ENCODE assay signal across 10 cellular contexts in the genomic region with DNA sequence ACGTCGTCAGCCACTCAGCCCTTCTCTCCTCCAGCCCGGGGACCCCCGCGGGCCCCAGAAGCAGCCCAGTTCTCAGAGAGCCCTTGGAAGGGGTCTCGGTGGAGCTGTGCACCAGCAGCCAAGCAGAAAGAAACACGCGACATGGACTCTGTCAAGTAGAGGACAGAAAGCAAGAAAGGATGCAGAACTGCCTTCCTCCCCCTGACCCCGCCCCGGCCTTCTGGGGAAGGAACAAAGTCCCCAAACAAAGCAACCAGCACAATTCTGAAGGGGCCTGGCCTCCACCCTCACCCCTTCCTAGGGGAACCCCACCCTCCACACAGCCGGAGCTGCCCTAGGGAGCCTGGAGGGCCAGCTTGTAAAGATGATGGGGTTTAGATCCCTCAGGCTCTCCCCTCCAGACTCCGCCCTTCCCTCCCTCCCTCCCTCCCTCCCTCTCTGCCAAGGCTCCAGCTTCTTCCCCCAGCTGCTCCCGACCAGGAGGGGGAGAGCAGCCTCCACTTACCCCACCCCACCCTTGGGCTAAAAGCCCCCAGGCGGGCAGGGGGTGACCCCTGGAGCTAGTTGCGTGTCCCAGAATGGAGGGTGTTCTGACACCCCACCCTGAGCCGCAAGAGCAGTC. TPM values are rescaled to one million over a fixed set of nuclear protein-coding genes. Genes with fewer than 3 reads are reported as not detected.
DNase-seq lines count a peak whose midpoint lies in the region; ATAC-seq, FAIRE-seq and TF ChIP-seq lines count a peak whose summit lies in the region.
"Had no signal": no experiment of that assay in that cellular context is flagged by ENCODE, and none has a peak within 500 bp of the region (broad histone marks: within the 10 kb centered on the region; RNA-seq: fewer than 3 reads in every experiment).

No MANE protein-coding gene starts in this region.

- H3K9me3 ChIP-seq in Loucy (ENCODE audit: insufficient read depth, low read depth, low read length) (no peaks in the 10 kb centered on the region), H1 (ENCODE audit: insufficient read depth in 2 of 2, low read depth in 1 of 2, low read length in 1 of 2) (no peaks in the 10 kb centered on the region), sigmoid colon (no peaks in the 10 kb centered on the region)
- H3K9me3 ChIP-seq: SJCRH30 had no signal

- no peak overlapping the region for H3K14ac ChIP-seq in H1 (ENCODE audit: insufficient read length)

- H3K27ac ChIP-seq in H1 (ENCODE audit: low read depth, low read length) (no peak overlapping the region), sigmoid colon (peak overlapping the region; percentile 81 to 95 (median 86))
- H3K27ac ChIP-seq: SJCRH30 had no signal

- H3K79me2 ChIP-seq in Loucy (ENCODE audit: insufficient read depth, low read length) (peaks cover 49% of the 10 kb centered on the region), H1 (ENCODE audit: control insufficient read depth in 1 of 2, insufficient read depth in 2 of 2, low read length in 2 of 2) (no peaks in the 10 kb centered on the region)

- peaks cover 43% of the 10 kb centered on the region for H4K20me1 ChIP-seq in Loucy (ENCODE audit: insufficient read depth, low read length, poor library complexity, severe bottlenecking)
- peaks cover 2 to 6% of the 10 kb centered on the region in 2 experiments for H4K20me1 ChIP-seq in H1 (replicated peaks in 1 of 2; ENCODE audit: control insufficient read depth in 1 of 2, insufficient read depth in 2 of 2, low read length in 2 of 2)

- H3K56ac ChIP-seq in H1 (replicated peaks; ENCODE audit: insufficient read length, low read depth, low read length), result no peak overlapping the region

- H4K5ac ChIP-seq in H1 (ENCODE audit: insufficient read length, low read depth, low read length), result no peak overlapping the region

- no peak overlapping the region for H2AK5ac ChIP-seq in H1 (ENCODE audit: low read depth, low read length)

- H3K79me1 ChIP-seq in H1 (ENCODE audit: low read depth, low read length), result no peaks in the 10 kb centered on the region

- H3K23me2 ChIP-seq in H1 (ENCODE audit: low read depth, low read length), result peaks cover 3% of the 10 kb centered on the region; the same call in 1 of the 2 replicates

- H3K4me2 ChIP-seq in Loucy (ENCODE audit: low read depth, low read length, poor library complexity, severe bottlenecking), result peak overlapping the region; percentile 77
- H3K4me2 ChIP-seq in H1 (ENCODE audit: insufficient read depth in 1 of 2, low read depth in 2 of 2, low read length in 2 of 2), result peak overlapping the region; percentile 79 to 85

- WGBS in H1 (ENCODE audit: extremely low coverage in 1 of 2, insufficient coverage in 1 of 2, insufficient read length in 1 of 2, insufficient replicate concordance in 2 of 2, low coverage in 1 of 2, low lambda C conversion rate in 2 of 2, missing lambda C conversion rate in 1 of 2), 2 experiments, result 12% methylated on average over 11 of the region's 16 CpGs; no CpG with 5 or more reads in 1 of the 2 experiments
- WGBS in sigmoid colon, 2 donors, result 42 to 64% methylated on average over 16 of the region's 16 CpGs

- H3K4me3 ChIP-seq in Loucy (ENCODE audit: low read length, poor library complexity, severe bottlenecking) (peak overlapping the region; percentile 94), H1 (ENCODE audit: extremely low read depth in 1 of 4, insufficient read depth in 2 of 4, low read depth in 3 of 4, low read length in 4 of 4) (peak overlapping the region; percentile 39 to 58 (median 46); a peak in 6 of 8 replicates), sigmoid colon (peak overlapping the region in 1 of 4 donors; percentile 50)
- H3K4me3 ChIP-seq: SJCRH30 had no signal

- no peak for TF ChIP-seq EP300 in H1 (IDR thresholded peaks at IDR 0.05; ENCODE audit: borderline replicate concordance in 1 of 2, low read depth in 2 of 2, low read length in 2 of 2)
- no peak for TF ChIP-seq EP300 in sigmoid colon (IDR thresholded peaks at IDR 0.05)

- no peak overlapping the region for H2BK15ac ChIP-seq in H1 (ENCODE audit: low read length)

- peak overlapping the region; percentile 41 for H4K91ac ChIP-seq in H1 (replicated peaks; ENCODE audit: insufficient read length, low read length)

- peaks cover 27% of the 10 kb centered on the region for H3F3A ChIP-seq in Loucy (ENCODE audit: low read depth)

- DNase-seq in NCI-H2227 (lab: John Stamatoyannopoulos, UW; ENCODE audit: unreplicated experiment) (peak; percentile 21), NCI-H2227 treated with DMSO at 0.1 percent for 48 hours (lab: John Stamatoyannopoulos, UW) (no peak), H1 (ENCODE audit: low read depth in 1 of 2, low spot score in 2 of 2) (peak in 1 of 2 experiments; percentile 86), sigmoid colon (no peak), NCI-H1436 treated with DMSO at 0.1 percent for 48 hours (lab: John Stamatoyannopoulos, UW) (no peak), NCI-H187 (lab: John Stamatoyannopoulos, UW) (no peak)
- DNase-seq: HFFc6, SJCRH30 had no signal

- POLR2A ChIA-PET in H1 (lab: Charles Lee; ENCODE audit: partially characterized antibody), result interaction anchor here (0.8 to 3.8 kb wide), 20 partner anchors 10 to 161 kb away, joined by 3 to 15 read pairs (median 5); partner anchors contain the start of gene FARSA

- H2AFZ ChIP-seq in Loucy (ENCODE audit: low read length) (no peak overlapping the region), H1 (ENCODE audit: low read length) (no peak overlapping the region; the same call in 1 of the 2 replicates)

- H2BK5ac ChIP-seq in H1 (ENCODE audit: low read depth, low read length), result no peak overlapping the region; the same call in 1 of the 2 replicates

- H4K8ac ChIP-seq in H1 (ENCODE audit: extremely low read depth, insufficient read depth, low read length), result no peak overlapping the region

- CTCF ChIA-PET in H1 (lab: Charles Lee; ENCODE audit: partially characterized antibody), result interaction anchor here (1.0 to 48.8 kb wide), 23 partner anchors 9 to 954 kb away, joined by 3 to 1145 read pairs (median 18); partner anchors contain the start of gene DAND5

- TF ChIP-seq CTCF in Loucy (conservative IDR thresholded peaks at IDR 0.05; ENCODE audit: low read length), result no peak
- no peak for TF ChIP-seq CTCF in H1 (IDR thresholded peaks at IDR 0.05; ENCODE audit: control extremely low read depth in 1 of 3, insufficient read depth in 1 of 3, low read depth in 1 of 3, low read length in 3 of 3)
- TF ChIP-seq CTCF in sigmoid colon (IDR thresholded peaks at IDR 0.05), result no peak

- H2BK20ac ChIP-seq in H1 (ENCODE audit: low read length), result no peak overlapping the region

- H3K9ac ChIP-seq in Loucy (ENCODE audit: low read depth, low read length, poor library complexity, severe bottlenecking), result peak overlapping the region; percentile 100
- H3K9ac ChIP-seq in H1 (replicated peaks in 1 of 4; ENCODE audit: extremely low read depth in 1 of 4, low read depth in 3 of 4, low read length in 3 of 4), result no peak overlapping the region

- H2BK12ac ChIP-seq in H1 (ENCODE audit: low read depth, low read length), result no peak overlapping the region

- H3K27me3 ChIP-seq in Loucy (ENCODE audit: insufficient read depth, low read length, poor library complexity, severe bottlenecking) (peaks cover 18% of the 10 kb centered on the region), H1 (replicated peaks in 1 of 4; ENCODE audit: control insufficient read depth in 3 of 4, extremely low read depth in 1 of 4, insufficient read depth in 3 of 4, low read length in 3 of 4) (peaks cover 21 to 84% (median 59%) of the 10 kb centered on the region in 4 experiments), sigmoid colon (no peaks in the 10 kb centered on the region)
- H3K27me3 ChIP-seq: SJCRH30 had no signal

- intact Hi-C loops in sigmoid colon (cut with DNase I), result loop anchor here (1.0 kb wide), 1 partner anchor 117 kb away; no protein-coding TSS in a partner anchor

- no peak for FAIRE-seq in H1 (lab: Jason Lieb, UNC)

- H3K18ac ChIP-seq in H1 (ENCODE audit: extremely low read depth, low read length), result peak overlapping the region; percentile 68

- H3K36me3 ChIP-seq in Loucy (ENCODE audit: insufficient read depth, low read length) (peaks cover 14% of the 10 kb centered on the region), H1 (ENCODE audit: control insufficient read depth in 2 of 4, insufficient read depth in 4 of 4, low read length in 3 of 4) (no peaks in the 10 kb centered on the region), sigmoid colon (peaks cover 0 to 24% (median 5%) of the 10 kb centered on the region in 4 donors)

- no peaks in the 10 kb centered on the region for H3K9me2 ChIP-seq in Loucy (replicated peaks; ENCODE audit: low read depth, low read length)

- H3K23ac ChIP-seq in H1 (ENCODE audit: insufficient read length), result no peak overlapping the region

- peaks cover 20% of the 10 kb centered on the region for H3K4me1 ChIP-seq in Loucy (ENCODE audit: insufficient read depth, low read length, poor library complexity, severe bottlenecking)
- peaks cover 0 to 22% (median 17%) of the 10 kb centered on the region in 4 experiments; a peak in 5 of 7 replicates for H3K4me1 ChIP-seq in H1 (replicated peaks in 1 of 4; ENCODE audit: control insufficient read depth in 3 of 4, insufficient read depth in 4 of 4, low read length in 3 of 4)
- peaks cover 0 to 95% (median 89%) of the 10 kb centered on the region in 4 donors for H3K4me1 ChIP-seq in sigmoid colon

- TF ChIP-seq POLR2A in H1 (IDR thresholded peaks at IDR 0.05; ENCODE audit: control extremely low read depth in 1 of 2, low read depth in 2 of 2, low read length in 2 of 2), result no peak
- no peak for TF ChIP-seq POLR2A in sigmoid colon (IDR thresholded peaks at IDR 0.05)

- no peak for ATAC-seq in HG03175 (IDR thresholded peaks at IDR 0.05; ENCODE audit: unreplicated experiment)

- H2BK120ac ChIP-seq in H1 (replicated peaks; ENCODE audit: low read depth, low read length), result no peak overlapping the region

- TF ChIP-seq RAD21 in H1 (IDR thresholded peaks at IDR 0.05 in 1 of 2, conservative IDR thresholded peaks at IDR 0.05 in 1 of 2; ENCODE audit: low read depth in 2 of 2, low read length in 2 of 2), result no peak

- no peak overlapping the region for H3K4ac ChIP-seq in H1 (replicated peaks; ENCODE audit: insufficient read length, low read depth, low read length)

RNA-seq across cellular contexts. Expression of gene LYL1, which starts 7.8 kb away (rescaled TPM):
- 0.58 and 0.65 TPM in 2 replicates for total RNA-seq in H1 (2021; fragmentation: NEBNext Ultra II Directional; extraction: Animal tissue kit (Norgen Biotek cat#: 25700))
- polyA plus RNA-seq in H1 (2011; rRNA removed), result 0.76 and 1.0 TPM in 2 replicates
- 0.62 TPM for polyA plus RNA-seq in H1 (2011; cell fraction: cytosol; rRNA removed)
- 0.78 TPM for polyA plus RNA-seq in H1 (2011; cell fraction: nucleus; rRNA removed)
- 0.23 to 0.67 TPM (median 0.39 TPM) in 4 replicates for polyA plus RNA-seq in H1 (2012, experiment 1 of 2)
- 0.26 TPM for polyA plus RNA-seq in H1 (2012, experiment 2 of 2)
- 0.65 TPM for polyA plus RNA-seq in H1 (2013, experiment 1 of 2)
- 0.52 TPM for polyA plus RNA-seq in H1 (2013, experiment 2 of 2)
- polyA minus RNA-seq in H1 (2011; rRNA and poly(A)+ RNA removed), result 0.10 TPM in 1 of 2 replicates, not detected in the other
- polyA minus RNA-seq in H1 (2011; cell fraction: cytosol; rRNA and poly(A)+ RNA removed), result 1.2 TPM
- polyA minus RNA-seq in H1 (2011; cell fraction: nucleus; rRNA and poly(A)+ RNA removed), result 0.40 TPM
- total RNA-seq in sigmoid colon, result 10 to 100 TPM; 13.0 to 17.8 (median 15.2) TPM
- polyA plus RNA-seq in sigmoid colon, result 10 to 100 TPM in 1 of 3 donors, 1 to 10 TPM in 2; 3.0 to 18.4 (median 3.7) TPM

RNA-seq across cellular contexts. Expression of gene TRMT1, which starts 21.7 kb away (rescaled TPM):
- total RNA-seq in H1 (2021; fragmentation: NEBNext Ultra II Directional; extraction: Animal tissue kit (Norgen Biotek cat#: 25700)), result 96.6 and 99.3 TPM in 2 replicates
- polyA plus RNA-seq in H1 (2011; rRNA removed) (77.4 and 118 TPM in 2 replicates), sigmoid colon (10 to 100 TPM in 2 of 3 donors, 1 to 10 TPM in 1; 6.7 to 48.6 (median 10.2) TPM)
- polyA plus RNA-seq in H1 (2011; cell fraction: cytosol; rRNA removed), result 94.9 TPM
- 298 TPM for polyA plus RNA-seq in H1 (2011; cell fraction: nucleus; rRNA removed)
- polyA plus RNA-seq in H1 (2012, experiment 1 of 2), result 66.0 to 95.2 TPM (median 84.7 TPM) in 4 replicates
- 75.5 TPM for polyA plus RNA-seq in H1 (2012, experiment 2 of 2)
- polyA plus RNA-seq in H1 (2013, experiment 1 of 2), result 69.1 TPM
- polyA plus RNA-seq in H1 (2013, experiment 2 of 2), result 65.4 TPM
- 38.6 and 46.1 TPM in 2 replicates for polyA minus RNA-seq in H1 (2011; rRNA and poly(A)+ RNA removed)
- polyA minus RNA-seq in H1 (2011; cell fraction: cytosol; rRNA and poly(A)+ RNA removed), result 52.8 TPM
- polyA minus RNA-seq in H1 (2011; cell fraction: nucleus; rRNA and poly(A)+ RNA removed), result 64.4 TPM
- 10 to 100 TPM; 17.4 to 25.8 (median 21.9) TPM for total RNA-seq in sigmoid colon

RNA-seq across cellular contexts. Expression of gene NACC1, which starts 23.2 kb away (rescaled TPM):
- total RNA-seq in H1 (2021; fragmentation: NEBNext Ultra II Directional; extraction: Animal tissue kit (Norgen Biotek cat#: 25700)), result 226 and 234 TPM in 2 replicates
- polyA plus RNA-seq in H1 (2011; rRNA removed), result 301 and 541 TPM in 2 replicates
- polyA plus RNA-seq in H1 (2011; cell fraction: cytosol; rRNA removed), result 204 TPM
- 367 TPM for polyA plus RNA-seq in H1 (2011; cell fraction: nucleus; rRNA removed)
- polyA plus RNA-seq in H1 (2012, experiment 1 of 2), result 72.2 to 138 TPM (median 120 TPM) in 4 replicates
- 144 TPM for polyA plus RNA-seq in H1 (2012, experiment 2 of 2)
- polyA plus RNA-seq in H1 (2013, experiment 1 of 2), result 169 TPM
- polyA plus RNA-seq in H1 (2013, experiment 2 of 2), result 186 TPM
- polyA minus RNA-seq in H1 (2011; rRNA and poly(A)+ RNA removed), result 150 and 197 TPM in 2 replicates
- 187 TPM for polyA minus RNA-seq in H1 (2011; cell fraction: cytosol; rRNA and poly(A)+ RNA removed)
- 126 TPM for polyA minus RNA-seq in H1 (2011; cell fraction: nucleus; rRNA and poly(A)+ RNA removed)
- 10 to 100 TPM in 3 of 4 donors, 1 to 10 TPM in 1; 8.1 to 20.5 (median 17.3) TPM for total RNA-seq in sigmoid colon
- 10 to 100 TPM; 15.0 to 67.2 (median 26.4) TPM for polyA plus RNA-seq in sigmoid colon

RNA-seq across cellular contexts. Expression of gene STX10, which starts 55.3 kb away (rescaled TPM):
- total RNA-seq in H1 (2021; fragmentation: NEBNext Ultra II Directional; extraction: Animal tissue kit (Norgen Biotek cat#: 25700)), result 50.8 and 53.0 TPM in 2 replicates
- polyA plus RNA-seq in H1 (2011; rRNA removed) (80.1 and 86.8 TPM in 2 replicates), sigmoid colon (100 to 1,000 TPM in 1 of 3 donors, 10 to 100 TPM in 2; 63.1 to 127 (median 64.0) TPM)
- 88.9 TPM for polyA plus RNA-seq in H1 (2011; cell fraction: cytosol; rRNA removed)
- 146 TPM for polyA plus RNA-seq in H1 (2011; cell fraction: nucleus; rRNA removed)
- polyA plus RNA-seq in H1 (2012, experiment 1 of 2), result 58.8 to 94.1 TPM (median 80.2 TPM) in 4 replicates
- 81.1 TPM for polyA plus RNA-seq in H1 (2012, experiment 2 of 2)
- 48.9 TPM for polyA plus RNA-seq in H1 (2013, experiment 1 of 2)
- 49.5 TPM for polyA plus RNA-seq in H1 (2013, experiment 2 of 2)
- 44.8 and 47.0 TPM in 2 replicates for polyA minus RNA-seq in H1 (2011; rRNA and poly(A)+ RNA removed)
- 40.2 TPM for polyA minus RNA-seq in H1 (2011; cell fraction: cytosol; rRNA and poly(A)+ RNA removed)
- polyA minus RNA-seq in H1 (2011; cell fraction: nucleus; rRNA and poly(A)+ RNA removed), result 36.6 TPM
- total RNA-seq in sigmoid colon, result 10 to 100 TPM; 65.3 to 87.0 (median 76.8) TPM

RNA-seq across cellular contexts. Expression of gene IER2, which starts 55.3 kb away (rescaled TPM):
- total RNA-seq in H1 (2021; fragmentation: NEBNext Ultra II Directional; extraction: Animal tissue kit (Norgen Biotek cat#: 25700)), result 137 and 138 TPM in 2 replicates
- polyA plus RNA-seq in H1 (2011; rRNA removed) (84.5 and 151 TPM in 2 replicates), sigmoid colon (100 to 1,000 TPM in 2 of 3 donors, 10 to 100 TPM in 1; 62.9 to 163 (median 138) TPM)
- polyA plus RNA-seq in H1 (2011; cell fraction: cytosol; rRNA removed), result 66.0 TPM
- polyA plus RNA-seq in H1 (2011; cell fraction: nucleus; rRNA removed), result 110 TPM
- polyA plus RNA-seq in H1 (2012, experiment 1 of 2), result 106 to 120 TPM (median 111 TPM) in 4 replicates
- polyA plus RNA-seq in H1 (2012, experiment 2 of 2), result 92.0 TPM
- 105 TPM for polyA plus RNA-seq in H1 (2013, experiment 1 of 2)
- 105 TPM for polyA plus RNA-seq in H1 (2013, experiment 2 of 2)
- 6.0 and 9.9 TPM in 2 replicates for polyA minus RNA-seq in H1 (2011; rRNA and poly(A)+ RNA removed)
- polyA minus RNA-seq in H1 (2011; cell fraction: cytosol; rRNA and poly(A)+ RNA removed), result 33.4 TPM
- polyA minus RNA-seq in H1 (2011; cell fraction: nucleus; rRNA and poly(A)+ RNA removed), result 81.9 TPM
- total RNA-seq in sigmoid colon, result 100 to 1,000 TPM in 2 of 4 donors, 10 to 100 TPM in 2; 30.3 to 215 (median 85.6) TPM

Comparison
In these comparisons a context has a peak if more than half of its experiments do, and no peak if none do; other contexts are left out.
1. RNA of gene NACC1, which starts 23.2 kb away (total RNA-seq): 226 to 234 TPM in H1; 8.1 to 20.5 TPM in sigmoid colon; every median in the first group is over 10 times any median in the second.